12 cellular contexts compared by ENCODE assay signal in the genomic region with DNA sequence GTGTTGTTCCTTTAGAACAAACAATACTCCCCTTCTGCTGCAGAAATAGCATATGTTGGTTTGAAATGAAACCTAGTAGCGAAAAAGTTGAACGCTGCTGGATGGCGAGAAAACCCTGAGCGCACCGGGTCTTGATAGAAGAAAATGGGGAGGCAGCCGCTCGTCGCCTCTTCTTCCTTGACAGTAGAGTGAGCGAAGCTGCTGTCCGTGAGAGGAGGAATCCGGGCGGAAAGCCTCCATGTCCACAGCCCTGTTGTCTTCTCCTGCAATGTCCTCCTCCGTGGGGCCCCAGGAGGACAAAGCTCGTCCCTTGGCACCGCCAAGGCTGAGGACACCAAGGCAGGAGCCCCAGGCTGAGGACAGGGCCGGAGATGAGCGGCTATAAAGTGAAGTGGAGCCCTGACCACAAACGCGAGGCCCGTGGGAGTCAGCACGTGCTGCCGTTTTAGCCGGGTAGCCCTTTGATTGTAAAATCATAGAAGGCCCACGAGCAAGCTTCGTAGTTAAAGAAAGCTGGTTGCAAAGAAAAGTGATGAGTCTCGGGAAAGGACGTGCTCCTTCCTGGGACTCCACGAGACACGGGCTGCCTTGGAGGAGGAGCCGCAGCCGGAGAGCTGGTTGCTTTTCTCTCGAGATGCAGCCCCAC. TPM values are rescaled to one million over a fixed set of nuclear protein-coding genes. Genes with fewer than 3 reads are reported as not detected.
DNase-seq lines count a peak whose midpoint lies in the region; ATAC-seq, FAIRE-seq and TF ChIP-seq lines count a peak whose summit lies in the region.
"Had no signal": no experiment of that assay in that cellular context is flagged by ENCODE, and none has a peak within 500 bp of the region (broad histone marks: within the 10 kb centered on the region; RNA-seq: fewer than 3 reads in every experiment).

No MANE protein-coding gene starts in this region.

- no peaks in the 10 kb centered on the region for H3K36me3 Mint-ChIP-seq in CD4-positive, alpha-beta T cell (ENCODE audit: low read depth)
- H3K36me3 Mint-ChIP-seq in osteocyte (ENCODE audit: unreplicated experiment): no peaks in the 10 kb centered on the region
- no peaks in the 10 kb centered on the region for H3K36me3 Mint-ChIP-seq in natural killer cell treated with Interleukin-12 subunit alpha and Interleukin-12 subunit beta and Interleukin-15 and Interleukin-18, amount 100 ng/mL, for 72 hours
- H3K36me3 Mint-ChIP-seq: CD8-positive, alpha-beta T cell had no signal

- TF ChIP-seq EP300 in K562 (IDR thresholded peaks at IDR 0.05; ENCODE audit: low read length): no peak

- H3K4me3 Mint-ChIP-seq in CD4-positive, alpha-beta T cell: no peak overlapping the region
- H3K4me3 Mint-ChIP-seq in osteocyte (ENCODE audit: unreplicated experiment): no peak overlapping the region
- H3K4me3 Mint-ChIP-seq in natural killer cell treated with Interleukin-12 subunit alpha and Interleukin-12 subunit beta and Interleukin-15 and Interleukin-18, amount 100 ng/mL, for 72 hours: no peak overlapping the region
- H3K4me3 Mint-ChIP-seq: CD8-positive, alpha-beta T cell had no signal

- no TSS peak for BruUV-seq in K562 (replicated peaks; lab: Mats Ljungman, UMichigan)

- H3K4me1 Mint-ChIP-seq in CD4-positive, alpha-beta T cell (ENCODE audit: low read depth): no peaks in the 10 kb centered on the region
- peaks cover 5% of the 10 kb centered on the region for H3K4me1 Mint-ChIP-seq in osteocyte (ENCODE audit: unreplicated experiment)
- no peaks in the 10 kb centered on the region for H3K4me1 Mint-ChIP-seq in natural killer cell treated with Interleukin-12 subunit alpha and Interleukin-12 subunit beta and Interleukin-15 and Interleukin-18, amount 100 ng/mL, for 72 hours (ENCODE audit: low read depth in 2 of 2)

- H2AFZ ChIP-seq in K562 (ENCODE audit: low read depth, low read length): no peak overlapping the region

- no peaks in the 10 kb centered on the region for H3K36me3 ChIP-seq in K562 (ENCODE audit: control insufficient read depth, insufficient read depth, low read length)
- H3K36me3 ChIP-seq: thoracic aorta had no signal

- FAIRE-seq in K562 (lab: Jason Lieb, UNC): no peak

- no peak overlapping the region for H3K27ac ChIP-seq in CD4-positive, alpha-beta T cell (ENCODE audit: low read depth, low read length)
- H3K27ac ChIP-seq in K562 (ENCODE audit: extremely low read depth, low read depth, low read length): no peak overlapping the region
- H3K27ac ChIP-seq: skin epidermis, thoracic aorta had no signal

- TF ChIP-seq POLR2A in K562 (conservative IDR thresholded peaks at IDR 0.05): no peak

- no peaks in the 10 kb centered on the region for H3K9me3 Mint-ChIP-seq in CD4-positive, alpha-beta T cell
- H3K9me3 Mint-ChIP-seq in osteocyte (ENCODE audit: unreplicated experiment): no peaks in the 10 kb centered on the region
- no peaks in the 10 kb centered on the region for H3K9me3 Mint-ChIP-seq in natural killer cell treated with Interleukin-12 subunit alpha and Interleukin-12 subunit beta and Interleukin-15 and Interleukin-18, amount 100 ng/mL, for 72 hours
- H3K9me3 Mint-ChIP-seq: CD8-positive, alpha-beta T cell had no signal

- POLR2A ChIA-PET in CD4-positive, alpha-beta T cell (lab: Charles Lee): interaction anchor here (1.4 kb wide), 1 partner anchor 29 kb away, joined by 5 read pairs; no protein-coding TSS in a partner anchor
- POLR2A ChIA-PET in K562 (lab: Yijun Ruan, JAX): no interaction called here

- H3K27me3 Mint-ChIP-seq in CD4-positive, alpha-beta T cell: peaks cover 22% of the 10 kb centered on the region
- H3K27me3 Mint-ChIP-seq in osteocyte (ENCODE audit: unreplicated experiment): peaks cover 6% of the 10 kb centered on the region
- peaks cover 0 to 8% of the 10 kb centered on the region in 2 donors for H3K27me3 Mint-ChIP-seq in natural killer cell treated with Interleukin-12 subunit alpha and Interleukin-12 subunit beta and Interleukin-15 and Interleukin-18, amount 100 ng/mL, for 72 hours

- no peak overlapping the region for H3K27ac Mint-ChIP-seq in CD4-positive, alpha-beta T cell
- H3K27ac Mint-ChIP-seq in osteocyte (ENCODE audit: unreplicated experiment): no peak overlapping the region
- no peak overlapping the region for H3K27ac Mint-ChIP-seq in natural killer cell treated with Interleukin-12 subunit alpha and Interleukin-12 subunit beta and Interleukin-15 and Interleukin-18, amount 100 ng/mL, for 72 hours
- H3K27ac Mint-ChIP-seq: CD8-positive, alpha-beta T cell had no signal

- H4K20me1 ChIP-seq in K562 (replicated peaks; ENCODE audit: control insufficient read depth, insufficient read depth, low read length): 0 out of 2 replicates have a peak, but pooled peaks cover 3% of the 10 kb centered on the region

- CTCF ChIA-PET in CD4-positive, alpha-beta T cell (lab: Charles Lee): no interaction called here
- CTCF ChIA-PET in K562 (lab: Yijun Ruan, JAX; ENCODE audit: low intra/inter-chr PET ratio): interaction anchor here (0.6 to 3.1 kb wide), 3 partner anchors 72 to 275 kb away, joined by 3 to 10 read pairs (median 4); no protein-coding TSS in a partner anchor

- no peaks in the 10 kb centered on the region for H3K9me3 ChIP-seq in CD4-positive, alpha-beta T cell (ENCODE audit: control insufficient read depth, low read length)
- no peaks in the 10 kb centered on the region for H3K9me3 ChIP-seq in K562 (replicated peaks; ENCODE audit: control insufficient read depth, insufficient read depth, low read depth, low read length)
- H3K9me3 ChIP-seq: thoracic aorta had no signal

- H3K4me3 ChIP-seq in AG10803 (ENCODE audit: low read length) (peak overlapping the region; percentile 43), K562 (no peak overlapping the region)
- H3K4me3 ChIP-seq: skin epidermis, thoracic aorta had no signal

- peaks cover 0 to 11% of the 10 kb centered on the region in 2 experiments; a peak in 1 of 5 replicates for H3K4me1 ChIP-seq in K562 (replicated peaks in 1 of 2; ENCODE audit: control insufficient read depth in 2 of 2, insufficient read depth in 2 of 2, low read length in 2 of 2)

- no peak for ATAC-seq in CD4-positive, alpha-beta T cell (ENCODE audit: poor library complexity)
- no peak for ATAC-seq in K562
- ATAC-seq in natural killer cell treated with Interleukin-12 subunit alpha and Interleukin-12 subunit beta and Interleukin-15 and Interleukin-18, amount 100 ng/mL, for 72 hours: no peak
- ATAC-seq: CD8-positive, alpha-beta T cell had no signal

- intact Hi-C loops in CD4-positive, alpha-beta T cell (cut with DNase I, micrococcal nuclease): loop anchor here (1.0 to 5.0 kb wide), 2 partner anchors 253 to 274 kb away; no protein-coding TSS in a partner anchor
- intact Hi-C loops in K562 (cut with micrococcal nuclease): loop anchor here (1.0 to 2.0 kb wide), 2 partner anchors 253 to 274 kb away; no protein-coding TSS in a partner anchor

- no peaks in the 10 kb centered on the region for H3K79me2 ChIP-seq in K562 (ENCODE audit: control insufficient read depth, insufficient read depth, low read length)

- TF ChIP-seq RAD21 in K562 (CRISPR knock-in tag; conservative IDR thresholded peaks at IDR 0.05 in 1 of 2, IDR thresholded peaks at IDR 0.05 in 1 of 2): no peak

- no peak overlapping the region for H3K9ac ChIP-seq in K562 (ENCODE audit: insufficient read depth in 1 of 2, low read depth in 2 of 2, low read length in 2 of 2)

- H3K4me2 ChIP-seq in K562 (ENCODE audit: insufficient read depth, low read length): no peak overlapping the region

- WGBS in K562 (ENCODE audit: insufficient coverage, low coverage, missing lambda C conversion rate): 5% methylated on average over 30 of the region's 32 CpGs

- DNase-seq in AG10803 (ENCODE audit: low read depth) (no peak), K562 (ENCODE audit: extremely low read depth in 1 of 4, low spot score in 3 of 4) (no peak), osteocyte (ENCODE audit: extremely low spot score, unreplicated experiment) (peak; percentile 73), cerebellum (ENCODE audit: low spot score) (no peak)
- peak in 1 of 10 experiments; percentile 15 for DNase-seq in CD4-positive, alpha-beta T cell
- no peak for DNase-seq in natural killer cell treated with Interleukin-12 subunit alpha and Interleukin-12 subunit beta and Interleukin-15 and Interleukin-18, amount 100 ng/mL, for 72 hours (ENCODE audit: low spot score)
- DNase-seq in stimulated activated CD4-positive, alpha-beta T cell treated with anti-CD3 and anti-CD28 coated beads, Interleukin-12 subunit alpha, Interleukin-12 subunit beta, amount 100 ng/mL, for 4 hours: no peak
- DNase-seq: DMS79, NCI-H1105 had no signal

- no peaks in the 10 kb centered on the region for H3K27me3 ChIP-seq in CD4-positive, alpha-beta T cell (ENCODE audit: control insufficient read depth, insufficient read depth, low read length)
- H3K27me3 ChIP-seq in K562 (ENCODE audit: control insufficient read depth in 2 of 2, insufficient read depth in 2 of 2, low read length in 2 of 2): peaks cover 71 to 89% of the 10 kb centered on the region in 2 experiments

- H3K9me1 ChIP-seq in K562 (ENCODE audit: control insufficient read depth, insufficient read depth, low read length): peaks cover 3% of the 10 kb centered on the region

- in situ Hi-C loops in K562 (cut with MboI): no loop called here

- TF ChIP-seq CTCF in AG10803 (conservative IDR thresholded peaks at IDR 0.05; ENCODE audit: low read length) (no peak), K562 (IDR thresholded peaks at IDR 0.05 in 2 of 3, conservative IDR thresholded peaks at IDR 0.05 in 1 of 3; ENCODE audit: insufficient read depth in 2 of 3, low read depth in 1 of 3, low read length in 3 of 3) (no peak), osteocyte (IDR thresholded peaks at IDR 0.05) (no peak)
- peak; percentile 15 for TF ChIP-seq CTCF in CD4-positive, alpha-beta T cell (IDR thresholded peaks at IDR 0.05)

RNA-seq across cellular contexts. Expression of a gene that starts 35.6 kb away (rescaled TPM):
- 10 to 100 TPM; 14.3 to 18.2 TPM for total RNA-seq in CD4-positive, alpha-beta T cell
- 26.7 and 58.3 TPM in 2 replicates for total RNA-seq in K562 (2011; cell fraction: chromatin; rRNA removed; ENCODE audit: low replicate concordance)
- 61.8 and 76.9 TPM in 2 replicates for total RNA-seq in K562 (2011; cell fraction: nucleolus; rRNA removed)
- total RNA-seq in K562 (2011; cell fraction: nucleoplasm; rRNA removed): 52.0 and 86.6 TPM in 2 replicates
- total RNA-seq in K562 (2014; rRNA removed): 120 and 124 TPM in 2 replicates
- total RNA-seq in K562 (2014; rRNA removed; fragmentation: Illumina TruSeq; extraction: Trizol): 78.3 and 79.2 TPM in 2 replicates
- 98.6 and 111 TPM in 2 replicates for total RNA-seq in K562 (2015; rRNA removed; fragmentation: Illumina TruSeq; extraction: Trizol)
- total RNA-seq in K562 (2021): 99.7 and 108 TPM in 2 replicates
- 126 and 153 TPM in 2 replicates for polyA plus RNA-seq in K562 (2011; rRNA removed)
- 98.6 and 153 TPM in 2 replicates for polyA plus RNA-seq in K562 (2011; cell fraction: cytosol; rRNA removed)
- polyA plus RNA-seq in K562 (2011; cell fraction: nucleus; rRNA removed): 99.5 and 103 TPM in 2 replicates
- 83.2 and 123 TPM in 2 replicates for polyA plus RNA-seq in K562 (2012)
- polyA plus RNA-seq in K562 (2014; fragmentation: Illumina TruSeq; extraction: Trizol): 120 and 123 TPM in 2 replicates
- polyA plus RNA-seq in K562 (2014; fragmentation: Nextera tagmentation; extraction: Ambion mirVana): 100 to 1,000 TPM; 550 to 557 TPM
- polyA plus RNA-seq in K562 (2014; rRNA removed): 184 and 199 TPM in 2 replicates
- 53.5 and 58.0 TPM in 2 replicates for polyA minus RNA-seq in K562 (2011; rRNA and poly(A)+ RNA removed)
- polyA minus RNA-seq in K562 (2011; cell fraction: cytosol; rRNA and poly(A)+ RNA removed): 31.9 and 33.4 TPM in 2 replicates
- 37.2 and 53.5 TPM in 2 replicates for polyA minus RNA-seq in K562 (2011; cell fraction: nucleus; rRNA and poly(A)+ RNA removed)
- total RNA-seq in osteocyte: 44.0 and 51.9 TPM in 2 replicates
- 10 to 100 TPM; 45.3 to 62.7 TPM for total RNA-seq in natural killer cell treated with Interleukin-12 subunit alpha and Interleukin-12 subunit beta and Interleukin-15 and Interleukin-18, amount 100 ng/mL, for 72 hours
- 15.0 TPM for total RNA-seq in cerebellum

RNA-seq across cellular contexts. Expression of a gene that starts 37.1 kb away (rescaled TPM):
- total RNA-seq in CD4-positive, alpha-beta T cell: 10 to 100 TPM; 13.1 to 17.5 TPM
- total RNA-seq in K562 (2011; cell fraction: chromatin; rRNA removed; ENCODE audit: low replicate concordance): 19.2 and 34.5 TPM in 2 replicates
- 50.4 and 58.7 TPM in 2 replicates for total RNA-seq in K562 (2011; cell fraction: nucleolus; rRNA removed)
- total RNA-seq in K562 (2011; cell fraction: nucleoplasm; rRNA removed): 40.3 and 48.3 TPM in 2 replicates
- total RNA-seq in K562 (2014; rRNA removed) (187 and 258 TPM in 2 replicates), K562 (2014; rRNA removed; fragmentation: Illumina TruSeq; extraction: Trizol) (61.1 and 77.0 TPM in 2 replicates), K562 (2015; rRNA removed; fragmentation: Illumina TruSeq; extraction: Trizol) (154 and 169 TPM in 2 replicates), K562 (2021) (97.2 and 104 TPM in 2 replicates), osteocyte (31.7 and 35.1 TPM in 2 replicates), cerebellum (13.2 TPM)
- polyA plus RNA-seq in K562 (2011; rRNA removed) (52.7 and 54.7 TPM in 2 replicates), K562 (2014; fragmentation: Illumina TruSeq; extraction: Trizol) (73.1 and 114 TPM in 2 replicates), K562 (2014; fragmentation: Nextera tagmentation; extraction: Ambion mirVana) (10 to 100 TPM; 36.1 to 67.5 TPM), K562 (2014; rRNA removed) (238 and 291 TPM in 2 replicates)
- 172 and 193 TPM in 2 replicates for polyA plus RNA-seq in K562 (2011; cell fraction: cytosol; rRNA removed)
- 53.4 and 60.6 TPM in 2 replicates for polyA plus RNA-seq in K562 (2011; cell fraction: nucleus; rRNA removed)
- polyA plus RNA-seq in K562 (2012): 123 and 325 TPM in 2 replicates
- polyA minus RNA-seq in K562 (2011; rRNA and poly(A)+ RNA removed): 23.4 and 29.5 TPM in 2 replicates
- 51.9 and 68.1 TPM in 2 replicates for polyA minus RNA-seq in K562 (2011; cell fraction: cytosol; rRNA and poly(A)+ RNA removed)
- 27.2 and 41.0 TPM in 2 replicates for polyA minus RNA-seq in K562 (2011; cell fraction: nucleus; rRNA and poly(A)+ RNA removed)
- 10 to 100 TPM; 25.3 to 35.5 TPM for total RNA-seq in natural killer cell treated with Interleukin-12 subunit alpha and Interleukin-12 subunit beta and Interleukin-15 and Interleukin-18, amount 100 ng/mL, for 72 hours
